Comparison of ENCODE assay signal across 19 cellular contexts in the genomic region with DNA sequence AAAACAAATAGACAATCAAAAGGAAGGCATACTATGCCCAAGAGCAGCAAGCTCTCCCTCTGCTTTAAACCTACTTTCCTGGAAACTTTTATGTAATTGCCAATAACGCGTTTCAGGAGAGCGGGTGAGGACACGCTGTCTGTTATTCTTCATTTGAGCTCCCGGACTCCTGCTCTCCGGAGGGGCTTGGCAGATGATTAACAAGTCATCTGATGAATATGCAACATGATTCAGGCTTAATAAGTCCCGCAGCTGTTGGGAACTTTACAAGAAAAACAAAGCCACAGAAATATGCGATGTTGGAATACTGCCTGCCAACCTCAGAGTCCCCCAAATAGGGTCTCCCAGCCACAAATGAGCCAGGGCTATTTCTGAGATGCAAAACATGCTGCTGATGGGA.
DNase-seq lines count a peak whose midpoint lies in the region; ATAC-seq and TF ChIP-seq lines count a peak whose summit lies in the region.
"Had no signal": no experiment of that assay in that cellular context is flagged by ENCODE, and none has a peak within 500 bp of the region (broad histone marks: within the 10 kb centered on the region; RNA-seq: fewer than 3 reads in every experiment).

No MANE protein-coding gene starts in this region.

- H3K36me3 ChIP-seq in mammary epithelial cell (ENCODE audit: insufficient read depth, low read length): no peaks in the 10 kb centered on the region
- H3K36me3 ChIP-seq: upper lobe of right lung had no signal

- H3K9me3 ChIP-seq in mammary epithelial cell (replicated peaks; ENCODE audit: insufficient read depth, low read length): peaks cover 6% of the 10 kb centered on the region
- H3K9me3 ChIP-seq: upper lobe of right lung had no signal

- H3K4me3 ChIP-seq in mammary epithelial cell (replicated peaks in 1 of 3; ENCODE audit: insufficient read depth in 1 of 3, low read depth in 2 of 3, low read length in 3 of 3) (no peak overlapping the region), choroid plexus epithelial cell (ENCODE audit: low read depth, low read length) (no peak overlapping the region)
- H3K4me3 ChIP-seq: upper lobe of right lung had no signal

- no peaks in the 10 kb centered on the region for H3K4me1 ChIP-seq in mammary epithelial cell (ENCODE audit: insufficient read depth, low read length)
- H3K4me1 ChIP-seq: parathyroid adenoma, upper lobe of right lung had no signal

- H3K27ac Mint-ChIP-seq in MCF 10A (ENCODE audit: low read depth, unreplicated experiment) (no peak overlapping the region), T-cell (no peak overlapping the region)
- H3K27ac Mint-ChIP-seq in activated CD4-positive, alpha-beta T cell treated with anti-CD3 and anti-CD28 coated beads, Interleukin-2, amount 10 ng/mL, durations not matched to agents 24 days and 14 days: no peak overlapping the region
- H3K27ac Mint-ChIP-seq: CD8-positive, alpha-beta memory T cell had no signal

- TF ChIP-seq CTCF in MCF 10A (IDR thresholded peaks at IDR 0.05; ENCODE audit: unreplicated experiment) (no peak), mammary epithelial cell (conservative IDR thresholded peaks at IDR 0.05 in 1 of 2, IDR thresholded peaks at IDR 0.05 in 1 of 2; ENCODE audit: extremely low read depth in 1 of 2, insufficient read depth in 1 of 2, low read depth in 1 of 2, low read length in 2 of 2) (no peak), choroid plexus epithelial cell (conservative IDR thresholded peaks at IDR 0.05; ENCODE audit: low read depth, low read length) (no peak)

- dilution Hi-C loops in mammary epithelial cell (cut with HindIII; ENCODE audit: low sequenced_read_pairs): no loop called here

- no peaks in the 10 kb centered on the region for H3K27me3 ChIP-seq in mammary epithelial cell (ENCODE audit: insufficient read depth, low read length)
- H3K27me3 ChIP-seq: upper lobe of right lung had no signal

- no peaks in the 10 kb centered on the region for H4K20me1 ChIP-seq in mammary epithelial cell (ENCODE audit: insufficient read depth, low read length)

- no TSS peak for BruUV-seq in MCF 10A (replicated peaks; lab: Mats Ljungman, UMichigan)
- BruUV-seq in mammary epithelial cell (replicated peaks; lab: Mats Ljungman, UMichigan): no TSS peak

- H2AFZ ChIP-seq in mammary epithelial cell (ENCODE audit: low read depth, low read length): no peak overlapping the region
- H2AFZ ChIP-seq: parathyroid adenoma had no signal

- H3K4me2 ChIP-seq in mammary epithelial cell (ENCODE audit: insufficient read depth, low read depth, low read length): no peak overlapping the region

- H3K9me3 Mint-ChIP-seq in MCF 10A (ENCODE audit: unreplicated experiment): no peaks in the 10 kb centered on the region
- no peaks in the 10 kb centered on the region for H3K9me3 Mint-ChIP-seq in activated CD4-positive, alpha-beta T cell treated with anti-CD3 and anti-CD28 coated beads, Interleukin-2, amount 10 ng/mL, durations not matched to agents 24 days and 14 days
- peaks cover 0 to 4% (median 0%) of the 10 kb centered on the region in 3 donors for H3K9me3 Mint-ChIP-seq in T-cell
- H3K9me3 Mint-ChIP-seq: CD8-positive, alpha-beta memory T cell had no signal

- peak; percentile 22 for DNase-seq in MCF 10A (ENCODE audit: unreplicated experiment)
- DNase-seq in mammary epithelial cell: no peak
- DNase-seq in choroid plexus epithelial cell (ENCODE audit: low read depth): peak; percentile 25
- peak; percentile 63 for DNase-seq in left kidney (ENCODE audit: low read depth, low spot score)
- no peak for DNase-seq in LoVo (ENCODE audit: low spot score)
- no peak for DNase-seq in activated CD4-positive, CD25-positive, alpha-beta regulatory T cell (lab: John Stamatoyannopoulos, UW)
- DNase-seq in activated CD4-positive, alpha-beta T cell treated with anti-CD3 and anti-CD28 coated beads, Interleukin-2, amount 10 ng/mL, durations not matched to agents 24 days and 14 days: no peak
- DNase-seq in T-cell: no peak
- DNase-seq: 8988T; CD8-positive, alpha-beta memory T cell; cortex of kidney; Karpas-422; left cardiac atrium; NCI-H1436 treated with DMSO at 0.1 percent for 48 hours; NCI-H345; Right ventricle myocardium superior; stimulated activated naive CD4-positive, alpha-beta T cell treated with Interleukin-2 at 50 U/mL for 16 hours; upper lobe of right lung had no signal

- H3K9ac ChIP-seq in mammary epithelial cell (ENCODE audit: insufficient read depth, low read length): no peak overlapping the region
- H3K9ac ChIP-seq: parathyroid adenoma had no signal

- intact Hi-C loops in MCF 10A (cut with micrococcal nuclease): no loop called here
- intact Hi-C loops in mammary epithelial cell (cut with micrococcal nuclease): no loop called here
- intact Hi-C loops in activated CD4-positive, alpha-beta T cell treated with anti-CD3 and anti-CD28 coated beads, Interleukin-2, amount 10 ng/mL, durations not matched to agents 24 days and 14 days (cut with micrococcal nuclease): no loop called here

- under 1% methylated on average over 8 of the region's 8 CpGs for WGBS in mammary epithelial cell (ENCODE audit: low coverage, missing lambda C conversion rate)

- no peaks in the 10 kb centered on the region for H3K79me2 ChIP-seq in mammary epithelial cell (ENCODE audit: insufficient read depth, low read length)
- H3K79me2 ChIP-seq: parathyroid adenoma had no signal

- POLR2A ChIA-PET in MCF 10A (lab: Yijun Ruan, JAX) (interaction anchor here (0.7 kb wide), 1 partner anchor 1455 kb away, joined by 3 read pairs; no protein-coding TSS in a partner anchor), T-cell (lab: Charles Lee) (no interaction called here)

- no peak overlapping the region for H3K4me3 Mint-ChIP-seq in MCF 10A (ENCODE audit: unreplicated experiment)
- H3K4me3 Mint-ChIP-seq in activated CD4-positive, alpha-beta T cell treated with anti-CD3 and anti-CD28 coated beads, Interleukin-2, amount 10 ng/mL, durations not matched to agents 24 days and 14 days: no peak overlapping the region
- H3K4me3 Mint-ChIP-seq in T-cell: no peak overlapping the region
- H3K4me3 Mint-ChIP-seq: CD8-positive, alpha-beta memory T cell had no signal

- H3K36me3 Mint-ChIP-seq in MCF 10A (ENCODE audit: insufficient read depth, unreplicated experiment) (no peaks in the 10 kb centered on the region), T-cell (no peaks in the 10 kb centered on the region)
- H3K36me3 Mint-ChIP-seq in activated CD4-positive, alpha-beta T cell treated with anti-CD3 and anti-CD28 coated beads, Interleukin-2, amount 10 ng/mL, durations not matched to agents 24 days and 14 days (ENCODE audit: low read depth): no peaks in the 10 kb centered on the region
- H3K36me3 Mint-ChIP-seq: CD8-positive, alpha-beta memory T cell had no signal

- in situ Hi-C loops in mammary epithelial cell (cut with MboI; ENCODE audit: low sequenced_read_pairs in 2 of 2): no loop called here

- H3K4me1 Mint-ChIP-seq in MCF 10A (ENCODE audit: insufficient read depth, unreplicated experiment): peaks cover 11% of the 10 kb centered on the region
- H3K4me1 Mint-ChIP-seq in activated CD4-positive, alpha-beta T cell treated with anti-CD3 and anti-CD28 coated beads, Interleukin-2, amount 10 ng/mL, durations not matched to agents 24 days and 14 days: no peaks in the 10 kb centered on the region
- H3K4me1 Mint-ChIP-seq in T-cell: no peaks in the 10 kb centered on the region
- H3K4me1 Mint-ChIP-seq: CD8-positive, alpha-beta memory T cell had no signal

- H3K27ac ChIP-seq in mammary epithelial cell (ENCODE audit: insufficient read depth, low read depth, low read length): no peak overlapping the region
- H3K27ac ChIP-seq: parathyroid adenoma, upper lobe of right lung had no signal

- CTCF ChIA-PET in MCF 10A (lab: Yijun Ruan, JAX): interaction anchor here (1.8 kb wide), 1 partner anchor 79 kb away, joined by 4 read pairs; no protein-coding TSS in a partner anchor
- CTCF ChIA-PET in mammary epithelial cell (lab: Charles Lee; ENCODE audit: low non-redundant PET): no interaction called here
- CTCF ChIA-PET in T-cell (lab: Charles Lee): no interaction called here

- no peak for ATAC-seq in T-cell (replicated peaks in 1 of 4)
- ATAC-seq: upper lobe of right lung had no signal

- H3K27me3 Mint-ChIP-seq in MCF 10A (ENCODE audit: insufficient read depth, unreplicated experiment) (no peaks in the 10 kb centered on the region), T-cell (peaks cover 0 to 1% of the 10 kb centered on the region in 2 donors)
- H3K27me3 Mint-ChIP-seq in activated CD4-positive, alpha-beta T cell treated with anti-CD3 and anti-CD28 coated beads, Interleukin-2, amount 10 ng/mL, durations not matched to agents 24 days and 14 days: no peaks in the 10 kb centered on the region

Comparison
In these comparisons a context has a peak if more than half of its experiments do, and no peak if none do; other contexts are left out.
1. DNase-seq: peak in MCF 10A (single experiment), choroid plexus epithelial cell (single experiment) and left kidney (single experiment); none in mammary epithelial cell (single experiment), LoVo (single experiment), activated CD4-positive, CD25-positive, alpha-beta regulatory T cell (0 of 4), activated CD4-positive, alpha-beta T cell treated with anti-CD3 and anti-CD28 coated beads, Interleukin-2, amount 10 ng/mL, durations not matched to agents 24 days and 14 days (single experiment) and T-cell (0 of 34).